In the genomic region with DNA sequence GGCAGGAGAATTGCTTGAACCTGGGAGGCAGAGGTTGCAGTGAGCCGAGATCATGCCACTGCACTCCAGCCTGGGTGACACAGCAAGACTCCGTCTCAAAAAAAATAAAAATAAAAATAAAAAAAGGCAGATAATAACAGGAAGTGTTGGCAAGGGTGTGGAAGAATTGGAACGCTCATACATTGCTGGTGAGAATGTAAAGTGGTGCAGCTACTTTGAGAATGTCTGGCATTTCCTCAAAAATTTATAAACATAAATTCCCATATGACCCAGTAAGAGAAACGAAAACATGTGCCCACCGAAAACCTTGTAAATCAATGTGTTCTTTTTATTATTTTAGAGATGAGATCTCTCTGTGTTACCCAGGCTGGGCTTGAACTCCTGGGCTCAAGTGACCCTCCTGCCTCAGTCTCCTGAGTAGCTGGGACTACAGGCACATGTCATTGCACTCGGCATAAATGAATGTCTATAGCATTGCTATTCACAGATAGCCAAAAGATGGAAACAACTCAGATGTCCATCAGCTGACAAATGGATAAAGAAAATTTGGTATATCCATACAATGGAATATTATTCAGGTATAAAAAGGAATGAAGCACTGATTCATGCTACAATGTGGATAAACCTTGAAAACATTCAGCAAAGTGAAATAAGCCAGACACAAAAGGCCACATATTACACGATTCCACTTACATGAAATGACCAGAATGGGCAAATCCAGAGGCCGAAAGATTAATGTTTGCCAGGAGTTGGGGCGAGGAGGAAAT, we compare ENCODE assay signal across 23 cellular contexts.
"Had no signal": no experiment of that assay in that cellular context is flagged by ENCODE, and none has a peak within 500 bp of the region (broad histone marks: within the 10 kb centered on the region; RNA-seq: fewer than 3 reads in every experiment).

No MANE protein-coding gene starts in this region.

- H3K4me1 ChIP-seq: breast epithelium, neural progenitor cell, thyroid gland, upper lobe of right lung had no signal

- H3K4me3 ChIP-seq: breast epithelium, coronary artery, hepatocyte, left lung, lung, neural progenitor cell, thyroid gland, upper lobe of right lung had no signal

- ATAC-seq: activated CD4-positive, alpha-beta T cell treated with anti-CD3 and anti-CD28 coated beads for 36 hours; activated T-cell treated with anti-CD3 and anti-CD28 coated beads, Interleukin-2, amount 50 U/mL, for 4 hours; left lung; naive thymus-derived CD8-positive, alpha-beta T cell; stimulated activated naive CD8-positive, alpha-beta T cell treated with anti-CD3 and anti-CD28 coated beads, Interleukin-15, Interleukin-2, amounts not matched to agents 100 U/mL and 50 U/mL, for 24 hours; upper lobe of right lung had no signal

- H3K9ac ChIP-seq: neural progenitor cell had no signal

- H3K4me2 ChIP-seq: hepatocyte, neural progenitor cell had no signal

- FAIRE-seq: frontal cortex had no signal

- H2AFZ ChIP-seq: hepatocyte, neural progenitor cell had no signal

- H3K9me3 ChIP-seq: breast epithelium, left lung, thyroid gland, upper lobe of right lung had no signal

- DNase-seq: activated B cell treated with CpG ODN at 0.5 μM for 24 hours; activated CD4-positive, alpha-beta T cell treated with anti-CD3 and anti-CD28 coated beads for 36 hours; activated CD4-positive, alpha-beta T cell treated with anti-CD3 and anti-CD28 coated beads, Interleukin-2, amount 50 U/mL, for 48 hours; activated CD8-positive, alpha-beta memory T cell treated with anti-CD3 and anti-CD28 coated beads, Interleukin-2, amount 50 U/mL, for 48 hours; activated naive CD4-positive, alpha-beta T cell; activated naive CD8-positive, alpha-beta T cell treated with anti-CD3 and anti-CD28 coated beads for 36 hours; activated T-cell treated with anti-CD3 and anti-CD28 coated beads, Interleukin-2, amount 50 U/mL, for 4 hours; glutamatergic neuron; immature natural killer cell; kidney glomerular epithelial cell; left lung; naive thymus-derived CD8-positive, alpha-beta T cell; stimulated activated CD4-positive, alpha-beta T cell treated with anti-CD3 and anti-CD28 coated beads, Interleukin-12 subunit alpha, Interleukin-12 subunit beta, amount 100 ng/mL, for 4 hours; stimulated activated CD4-positive, alpha-beta T cell treated with anti-CD3 and anti-CD28 coated beads, Interleukin-4, amount 100 ng/mL, for 4 hours; stimulated activated naive CD8-positive, alpha-beta T cell treated with anti-CD3 and anti-CD28 coated beads, Interleukin-15, Interleukin-2, amounts not matched to agents 100 U/mL and 50 U/mL, for 24 hours; thyroid gland; upper lobe of right lung had no signal

- H3K27me3 ChIP-seq: hepatocyte, left lung, neural progenitor cell, thyroid gland, upper lobe of right lung had no signal

- H3K79me2 ChIP-seq: hepatocyte had no signal

- H3K36me3 ChIP-seq: breast epithelium, left lung, neural progenitor cell, thyroid gland, upper lobe of right lung had no signal

- H3K27ac ChIP-seq: breast epithelium, coronary artery, hepatocyte, left lung, neural progenitor cell, thyroid gland, upper lobe of right lung had no signal
